ENCODE assay signal across 26 cellular contexts in the genomic region with DNA sequence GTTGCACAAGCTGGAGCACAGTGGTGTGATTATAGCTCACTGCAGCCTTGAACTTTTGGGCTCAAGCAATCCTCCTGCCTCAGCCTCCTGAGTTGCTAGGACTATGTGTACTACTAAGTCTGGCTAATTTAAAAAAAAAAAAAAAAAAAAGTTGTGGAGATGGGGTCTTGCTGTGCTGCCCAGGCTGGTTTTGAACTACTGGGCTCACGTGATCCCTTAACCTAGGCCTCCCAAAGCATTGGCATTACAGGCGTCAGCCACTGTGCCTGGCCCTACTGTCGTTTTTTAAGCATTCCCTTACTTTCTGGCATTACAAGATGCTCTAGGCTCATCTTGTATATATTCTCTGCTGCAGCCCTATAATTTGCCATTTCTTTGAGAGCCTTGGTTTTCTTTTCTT.
"Had no signal": no experiment of that assay in that cellular context is flagged by ENCODE, and none has a peak within 500 bp of the region (broad histone marks: within the 10 kb centered on the region; RNA-seq: fewer than 3 reads in every experiment).

No MANE protein-coding gene starts in this region.

- H3K27ac ChIP-seq: ascending aorta, cardiac muscle cell, SJCRH30, SK-N-MC, WERI-Rb-1 had no signal

- H3K4me3 ChIP-seq: ascending aorta, cardiac muscle cell, SJCRH30, SK-N-MC had no signal

- H3K4me1 ChIP-seq: ascending aorta, SJCRH30 had no signal

- DNase-seq: activated CD4-positive, alpha-beta T cell treated with anti-CD3 and anti-CD28 coated beads for 1 hour; activated CD4-positive, alpha-beta T cell treated with anti-CD3 and anti-CD28 coated beads for 48 hours; activated CD4-positive, alpha-beta T cell treated with anti-CD3 and anti-CD28 coated beads, Interleukin-2, amount 50 U/mL, for 4 hours; activated CD4-positive, CD25-positive, alpha-beta regulatory T cell; activated CD8-positive, alpha-beta T cell treated with anti-CD3 and anti-CD28 coated beads for 36 hours; activated gamma-delta T cell; activated naive CD4-positive, alpha-beta T cell treated with Interleukin-2 at 50 U/mL for 16 hours; activated naive CD8-positive, alpha-beta T cell treated with anti-CD3 and anti-CD28 coated beads, Interleukin-2, amount 10 ng/mL, durations not matched to agents 7 days and 5 days; activated T-cell treated with anti-CD3 and anti-CD28 coated beads, Interleukin-2, amount 50 U/mL, for 1 hour; activated T-cell treated with anti-CD3 and anti-CD28 coated beads, Interleukin-2, amount 50 U/mL, for 72 hours; amygdala; Kasumi-1; NCI-H1105; NCI-H1417 treated with DMSO at 0.1 percent for 48 hours; NCI-H187 treated with DMSO at 0.1 percent for 48 hours; NCI-H2081 treated with DMSO at 0.1 percent for 48 hours; NCI-H345; NCI-H526; NCI-H82; SHP77; SJCRH30; T1000; WERI-Rb-1 had no signal

- H3K9me3 ChIP-seq: ascending aorta, SJCRH30 had no signal

- H3K27me3 ChIP-seq: ascending aorta, cardiac muscle cell, SJCRH30 had no signal
